16 cellular contexts compared by ENCODE assay signal in the genomic region with DNA sequence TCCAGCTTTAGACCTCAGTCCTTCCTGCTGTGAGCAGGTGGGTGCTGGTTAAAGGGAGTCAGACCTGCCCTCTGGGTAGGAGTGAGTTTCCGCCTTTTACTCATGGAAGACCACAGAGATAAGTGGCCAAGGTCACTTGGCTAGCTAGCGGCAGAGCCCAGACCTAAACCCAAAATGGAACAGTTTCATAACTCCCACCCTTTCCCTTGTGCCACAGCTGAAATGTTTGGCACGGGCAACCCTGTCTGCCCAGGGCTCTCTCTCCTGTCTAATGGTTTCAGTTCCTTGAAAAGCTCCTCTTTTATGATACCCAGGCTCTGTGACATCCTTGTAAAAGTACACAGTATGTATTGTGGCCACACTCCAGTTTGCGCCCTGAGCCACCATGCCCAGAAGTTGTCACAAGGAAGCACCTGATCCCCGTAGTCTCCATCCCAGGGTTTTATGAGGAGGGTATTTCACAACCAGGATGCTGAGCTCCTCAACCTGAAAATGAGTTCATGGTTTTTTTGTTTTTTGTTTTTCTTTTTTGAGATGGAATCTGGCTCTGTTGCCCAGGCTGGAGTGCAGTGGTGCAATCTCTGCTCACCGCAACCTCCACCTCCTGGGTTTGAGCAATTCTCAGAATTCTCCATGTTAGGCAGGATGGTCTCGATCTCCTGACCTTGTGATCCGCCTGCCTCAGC. TPM values are rescaled to one million over a fixed set of nuclear protein-coding genes. Genes with fewer than 3 reads are reported as not detected.
DNase-seq lines count a peak whose midpoint lies in the region; ATAC-seq and TF ChIP-seq lines count a peak whose summit lies in the region.
"Had no signal": no experiment of that assay in that cellular context is flagged by ENCODE, and none has a peak within 500 bp of the region (broad histone marks: within the 10 kb centered on the region; RNA-seq: fewer than 3 reads in every experiment).

No MANE protein-coding gene starts in this region.

- no peak overlapping the region for H3K4me2 ChIP-seq in GM23338

- H3K36me3 Mint-ChIP-seq in T-helper 17 cell (ENCODE audit: low read depth) (no peaks in the 10 kb centered on the region), GM23338 (ENCODE audit: low read depth) (no peaks in the 10 kb centered on the region)
- H3K36me3 Mint-ChIP-seq: CD8-positive, alpha-beta memory T cell; natural killer cell had no signal

- no peaks in the 10 kb centered on the region for H3K79me2 ChIP-seq in GM23338 (replicated peaks; ENCODE audit: insufficient read depth)

- CTCF ChIA-PET in HEK293 (lab: Yijun Ruan, JAX): interaction anchor here (0.8 to 2.0 kb wide), 2 partner anchors 12 to 15 kb away, joined by 3 to 5 read pairs; no protein-coding TSS in a partner anchor

- peaks cover 41% of the 10 kb centered on the region for H3K27me3 Mint-ChIP-seq in T-helper 17 cell
- peaks cover 10% of the 10 kb centered on the region for H3K27me3 Mint-ChIP-seq in GM23338 (ENCODE audit: insufficient read depth, low read depth, poor library complexity)

- no peaks in the 10 kb centered on the region for H3K9me2 ChIP-seq in GM23338 (ENCODE audit: insufficient read depth)

- no peak for TF ChIP-seq CTCF in C4-2B (conservative IDR thresholded peaks at IDR 0.05)
- TF ChIP-seq CTCF in HEK293 (tag by site-specific recombination; IDR thresholded peaks at IDR 0.05): no peak
- TF ChIP-seq CTCF in lower lobe of right lung (IDR thresholded peaks at IDR 0.05): no peak
- no peak for TF ChIP-seq CTCF in GM23338 (conservative IDR thresholded peaks at IDR 0.05; ENCODE audit: low read depth in 2 of 2)

- H2AFZ ChIP-seq in GM23338: no peak overlapping the region

- H3K27ac ChIP-seq in C4-2B: peak overlapping the region; percentile 93
- no peak overlapping the region for H3K27ac ChIP-seq in HEK293 (ENCODE audit: extremely low read depth, low read depth, low read length)
- no peak overlapping the region for H3K27ac ChIP-seq in lower lobe of right lung
- H3K27ac ChIP-seq in GM23338 (ENCODE audit: low read depth): no peak overlapping the region
- H3K27ac ChIP-seq: brain microvascular endothelial cell, SJSA1 had no signal

- peak overlapping the region; percentile 45 for H3K27ac Mint-ChIP-seq in T-helper 17 cell
- no peak overlapping the region for H3K27ac Mint-ChIP-seq in GM23338
- H3K27ac Mint-ChIP-seq: activated B cell treated with CpG ODN at 0.5 μM for 24 hours, natural killer cell had no signal

- no peak overlapping the region for H3K4me3 Mint-ChIP-seq in T-helper 17 cell
- no peak overlapping the region for H3K4me3 Mint-ChIP-seq in GM23338
- H3K4me3 Mint-ChIP-seq: activated B cell treated with CpG ODN at 0.5 μM for 24 hours, natural killer cell had no signal

- no peaks in the 10 kb centered on the region for H3K4me1 ChIP-seq in HEK293 (ENCODE audit: control insufficient read depth, insufficient read depth, low read length)
- H3K4me1 ChIP-seq in lower lobe of right lung: no peaks in the 10 kb centered on the region
- H3K4me1 ChIP-seq in GM23338 (ENCODE audit: insufficient read depth): no peaks in the 10 kb centered on the region
- H3K4me1 ChIP-seq: SJSA1 had no signal

- no peaks in the 10 kb centered on the region for H3K9me3 Mint-ChIP-seq in GM23338
- H3K9me3 Mint-ChIP-seq: activated B cell treated with CpG ODN at 0.5 μM for 24 hours; CD8-positive, alpha-beta memory T cell; natural killer cell had no signal

- H3K4me3 ChIP-seq in HEK293 (ENCODE audit: low read depth, low read length) (no peak overlapping the region), lower lobe of right lung (no peak overlapping the region), GM23338 (no peak overlapping the region)
- H3K4me3 ChIP-seq: SJSA1 had no signal

- POLR2A ChIA-PET in HEK293 (lab: Yijun Ruan, JAX): interaction anchor here (0.5 to 1.2 kb wide), 2 partner anchors 9 to 918 kb away, joined by 3 to 7 read pairs; no protein-coding TSS in a partner anchor

- no peaks in the 10 kb centered on the region for H4K20me1 ChIP-seq in GM23338 (replicated peaks; ENCODE audit: insufficient read depth)

- H3K4me1 Mint-ChIP-seq in T-helper 17 cell: peaks cover 5% of the 10 kb centered on the region
- H3K4me1 Mint-ChIP-seq in GM23338: peaks cover 4% of the 10 kb centered on the region

- DNase-seq in T-helper 17 cell (no peak), lower lobe of right lung (peak; percentile 32), GM23338 (ENCODE audit: low spot score) (no peak)
- DNase-seq in activated CD8-positive, alpha-beta memory T cell treated with anti-CD3 and anti-CD28 coated beads for 24 hours: no peak
- no peak for DNase-seq in stimulated activated CD4-positive, alpha-beta T cell treated with anti-CD3 and anti-CD28 coated beads, Interleukin-4, amount 100 ng/mL, for 4 hours
- DNase-seq: activated B cell treated with CpG ODN at 0.5 μM for 24 hours; brain microvascular endothelial cell; CD8-positive, alpha-beta memory T cell; natural killer cell; NCI-H1105 treated with DMSO at 0.1 percent for 48 hours; NCI-H524 treated with DMSO at 0.1 percent for 48 hours had no signal

- H3K36me3 ChIP-seq in HEK293 (ENCODE audit: control insufficient read depth in 2 of 2, insufficient read depth in 1 of 2, low read length in 2 of 2) (no peaks in the 10 kb centered on the region), lower lobe of right lung (no peaks in the 10 kb centered on the region), GM23338 (ENCODE audit: insufficient read depth) (no peaks in the 10 kb centered on the region)
- H3K36me3 ChIP-seq: brain microvascular endothelial cell, SJSA1 had no signal

- no peaks in the 10 kb centered on the region for H3K9me3 ChIP-seq in HEK293 (ENCODE audit: control insufficient read depth, insufficient read depth, low read depth, low read length)
- no peaks in the 10 kb centered on the region for H3K9me3 ChIP-seq in T-helper 17 cell (ENCODE audit: control insufficient read depth, low read length, poor library complexity, severe bottlenecking)
- no peaks in the 10 kb centered on the region for H3K9me3 ChIP-seq in lower lobe of right lung
- H3K9me3 ChIP-seq: SJSA1 had no signal

- ATAC-seq in T-helper 17 cell (no peak), lower lobe of right lung (peak in 1 of 2 donors; percentile 29), GM21786 (IDR thresholded peaks at IDR 0.05; ENCODE audit: unreplicated experiment) (no peak), GM23338 (no peak)
- ATAC-seq: HCT116, natural killer cell had no signal

- no peaks in the 10 kb centered on the region for H3K27me3 ChIP-seq in lower lobe of right lung (ENCODE audit: low read depth)
- no peaks in the 10 kb centered on the region for H3K27me3 ChIP-seq in GM23338 (ENCODE audit: insufficient read depth)
- H3K27me3 ChIP-seq: brain microvascular endothelial cell, SJSA1 had no signal

- intact Hi-C loops in lower lobe of right lung (cut with DNase I): no loop called here

- H3F3A ChIP-seq in GM23338 (replicated peaks; ENCODE audit: low read depth): no peaks in the 10 kb centered on the region

TF ChIP-seq in HEK293, 187 proteins besides CTCF, POLR2A, EP300 and RAD21 (continues in another document):
- no peak for TF ChIP-seq ZIC2 (tag by site-specific recombination; IDR thresholded peaks at IDR 0.05)
- TF ChIP-seq, protein P1, sequence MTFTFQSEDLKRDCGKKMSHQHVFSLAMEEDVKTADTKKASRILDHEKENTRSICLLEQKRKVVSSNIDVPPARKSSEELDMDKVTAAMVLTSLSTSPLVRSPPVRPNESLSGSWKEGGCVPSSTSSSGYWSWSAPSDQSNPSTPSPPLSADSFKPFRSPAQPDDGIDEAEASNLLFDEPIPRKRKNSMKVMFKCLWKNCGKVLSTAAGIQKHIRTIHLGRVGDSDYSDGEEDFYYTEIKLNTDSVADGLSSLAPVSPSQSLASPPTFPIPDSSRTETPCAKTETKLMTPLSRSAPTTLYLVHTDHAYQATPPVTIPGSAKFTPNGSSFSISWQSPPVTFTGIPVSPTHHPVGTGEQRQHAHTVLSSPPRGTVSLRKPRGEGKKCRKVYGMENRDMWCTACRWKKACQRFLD (tag by site-specific recombination; IDR thresholded peaks at IDR 0.05): no peak

TF ChIP-seq in GM23338, 12 proteins besides CTCF, POLR2A, EP300 and RAD21:
- TF ChIP-seq EZH2 (IDR thresholded peaks at IDR 0.05; ENCODE audit: low read depth, unreplicated experiment): no peak
- no peak for TF ChIP-seq NANOG (IDR thresholded peaks at IDR 0.05; ENCODE audit: borderline replicate concordance)
- TF ChIP-seq STAT1 (IDR thresholded peaks at IDR 0.05; ENCODE audit: unreplicated experiment): no peak
- no peak for TF ChIP-seq CREB1 (CRISPR knock-in tag; IDR thresholded peaks at IDR 0.05; ENCODE audit: low read depth)
- no peak for TF ChIP-seq EZH2phosphoT487 (IDR thresholded peaks at IDR 0.05; ENCODE audit: unreplicated experiment)
- TF ChIP-seq REST (IDR thresholded peaks at IDR 0.05; ENCODE audit: unreplicated experiment): no peak
TF ChIP-seq in GM23338: peak in this region for 0.

RNA-seq across cellular contexts. Expression of gene MB, which starts 5.1 kb away (rescaled TPM):
- total RNA-seq in T-helper 17 cell (not detected), lower lobe of right lung (0.86 TPM)
- total RNA-seq in GM23338 (2014; rRNA removed; shearing (Covaris generic)): not detected in 2 replicates
- polyA plus RNA-seq in GM23338 (2016; fragmentation: Nextera tagmentation; extraction: Ambion mirVana): 0.64 TPM in 1 of 2 replicates, not detected in the other
- total RNA-seq: activated B cell treated with CpG ODN at 0.5 μM for 24 hours, natural killer cell, SJSA1 had no signal
- polyA plus RNA-seq: CD8-positive, alpha-beta memory T cell had no signal

RNA-seq across cellular contexts. Expression of gene APOL6, which starts 36.2 kb away (rescaled TPM):
- total RNA-seq in T-helper 17 cell: 10 to 100 TPM; 42.7 to 44.8 TPM
- total RNA-seq in lower lobe of right lung: 53.8 TPM
- 0.08 and 0.14 TPM in 2 replicates for total RNA-seq in GM23338 (2014; rRNA removed; shearing (Covaris generic))
- 0.09 and 0.10 TPM in 2 replicates for polyA plus RNA-seq in GM23338 (2016; fragmentation: Nextera tagmentation; extraction: Ambion mirVana)

Comparison
In these comparisons a context has a peak if more than half of its experiments do, and no peak if none do; other contexts are left out.
1. RNA of gene APOL6, which starts 36.2 kb away (total RNA-seq): 53.8 TPM in lower lobe of right lung (single experiment) and 42.7 to 44.8 TPM in T-helper 17 cell; 0.08 to 0.14 TPM in GM23338; every median in the first group is over 10 times any median in the second.